14 cellular contexts compared by ENCODE assay signal in genomic region chr12:8658361-8658760, GRCh38. TPM values are rescaled to one million over a fixed set of nuclear protein-coding genes. Genes with fewer than 3 reads are reported as not detected.
DNase-seq lines count a peak whose midpoint lies in the region; ATAC-seq and TF ChIP-seq lines count a peak whose summit lies in the region.
"Had no signal": no experiment of that assay in that cellular context is flagged by ENCODE, and none has a peak within 500 bp of the region (broad histone marks: within the 10 kb centered on the region; RNA-seq: fewer than 3 reads in every experiment).

No MANE protein-coding gene starts in this region.

- no peaks in the 10 kb centered on the region for H3K9me3 ChIP-seq in mammary epithelial cell (replicated peaks; ENCODE audit: insufficient read depth, low read length)
- H3K9me3 ChIP-seq in vagina: no peaks in the 10 kb centered on the region
- H3K9me3 ChIP-seq in gastroesophageal sphincter: no peaks in the 10 kb centered on the region
- H3K9me3 ChIP-seq: right atrium auricular region had no signal

- no peak overlapping the region for H3K4me2 ChIP-seq in mammary epithelial cell (ENCODE audit: insufficient read depth, low read depth, low read length)

- no peaks in the 10 kb centered on the region for H4K20me1 ChIP-seq in mammary epithelial cell (ENCODE audit: insufficient read depth, low read length)

- no peaks in the 10 kb centered on the region for H3K36me3 Mint-ChIP-seq in MCF 10A (ENCODE audit: insufficient read depth, unreplicated experiment)

- TF ChIP-seq POLR2A in vagina (IDR thresholded peaks at IDR 0.05): no peak
- TF ChIP-seq POLR2A in gastroesophageal sphincter (IDR thresholded peaks at IDR 0.05): no peak

- H2AFZ ChIP-seq in mammary epithelial cell (ENCODE audit: low read depth, low read length): peak overlapping the region; percentile 85

- no peak for TF ChIP-seq CTCF in mammary epithelial cell (conservative IDR thresholded peaks at IDR 0.05 in 1 of 2, IDR thresholded peaks at IDR 0.05 in 1 of 2; ENCODE audit: extremely low read depth in 1 of 2, insufficient read depth in 1 of 2, low read depth in 1 of 2, low read length in 2 of 2)
- TF ChIP-seq CTCF in MCF 10A (IDR thresholded peaks at IDR 0.05; ENCODE audit: unreplicated experiment): no peak
- no peak for TF ChIP-seq CTCF in vagina (IDR thresholded peaks at IDR 0.05)
- TF ChIP-seq CTCF in gastroesophageal sphincter (IDR thresholded peaks at IDR 0.05): no peak

- WGBS in mammary epithelial cell (ENCODE audit: low coverage, missing lambda C conversion rate): 0% methylated on average over 1 of the region's 1 CpG
- 33% methylated on average over 1 of the region's 1 CpG; no CpG with 5 or more reads in 1 of the 2 donors for WGBS in gastroesophageal sphincter (ENCODE audit: low coverage in 1 of 2), 2 donors

- intact Hi-C loops in mammary epithelial cell (cut with micrococcal nuclease): loop anchor here (1.0 kb wide), 2 partner anchors 20 to 202 kb away; no protein-coding TSS in a partner anchor
- intact Hi-C loops in MCF 10A (cut with micrococcal nuclease): no loop called here
- intact Hi-C loops in vagina (cut with DNase I): no loop called here

- H3K27ac ChIP-seq in mammary epithelial cell (ENCODE audit: insufficient read depth, low read depth, low read length) (peak overlapping the region; percentile 77), vagina (peak overlapping the region; percentile 18), gastroesophageal sphincter (no peak overlapping the region)
- H3K27ac ChIP-seq: 22Rv1, right atrium auricular region had no signal

- H3K36me3 ChIP-seq in mammary epithelial cell (ENCODE audit: insufficient read depth, low read length) (no peaks in the 10 kb centered on the region), vagina (no peaks in the 10 kb centered on the region), gastroesophageal sphincter (no peaks in the 10 kb centered on the region)
- H3K36me3 ChIP-seq: right atrium auricular region had no signal

- BruUV-seq in mammary epithelial cell (replicated peaks; lab: Mats Ljungman, UMichigan) (no TSS peak), MCF 10A (replicated peaks; lab: Mats Ljungman, UMichigan) (no TSS peak)

- POLR2A ChIA-PET in MCF 10A (lab: Yijun Ruan, JAX): interaction anchor here (1.4 kb wide), 1 partner anchor 291 kb away, joined by 3 read pairs; the partner anchor contains the start of gene M6PR

- H3K4me1 ChIP-seq in mammary epithelial cell (ENCODE audit: insufficient read depth, low read length) (peaks cover 22% of the 10 kb centered on the region), vagina (peaks cover 15% of the 10 kb centered on the region), gastroesophageal sphincter (no peaks in the 10 kb centered on the region)
- H3K4me1 ChIP-seq: right atrium auricular region had no signal

- DNase-seq in mammary epithelial cell: peak; percentile 76
- DNase-seq in MCF 10A (ENCODE audit: unreplicated experiment): no peak
- peak; percentile 52 for DNase-seq in amniotic epithelial cell (ENCODE audit: low read depth)
- peak; percentile 14 for DNase-seq in iris pigment epithelial cell (ENCODE audit: low read depth)
- DNase-seq in vagina (ENCODE audit: extremely low spot score in 2 of 2): no peak
- DNase-seq in stimulated activated CD8-positive, alpha-beta memory T cell treated with anti-CD3 and anti-CD28 coated beads, Interleukin-4, amount 100 ng/mL, for 48 hours: no peak
- no peak for DNase-seq in activated T-cell treated with anti-CD3 and anti-CD28 coated beads, Interleukin-2, amount 50 U/mL, for 1 hour
- DNase-seq: activated CD8-positive, alpha-beta memory T cell treated with anti-CD3 and anti-CD28 coated beads, Interleukin-2, amount 50 U/mL, for 48 hours; effector CD4-positive, alpha-beta T cell; NCI-H2171 treated with DMSO at 0.1 percent for 48 hours; RPMI8226 had no signal

- H3K79me2 ChIP-seq in mammary epithelial cell (ENCODE audit: insufficient read depth, low read length): no peaks in the 10 kb centered on the region

- ATAC-seq in gastroesophageal sphincter: no peak

- no peaks in the 10 kb centered on the region for H3K27me3 Mint-ChIP-seq in MCF 10A (ENCODE audit: insufficient read depth, unreplicated experiment)

- H3K9ac ChIP-seq in mammary epithelial cell (ENCODE audit: insufficient read depth, low read length): no peak overlapping the region

- dilution Hi-C loops in mammary epithelial cell (cut with HindIII; ENCODE audit: low sequenced_read_pairs): no loop called here

- no peak overlapping the region for H3K27ac Mint-ChIP-seq in MCF 10A (ENCODE audit: low read depth, unreplicated experiment)

- H3K4me3 ChIP-seq in mammary epithelial cell (replicated peaks in 1 of 3; ENCODE audit: insufficient read depth in 1 of 3, low read depth in 2 of 3, low read length in 3 of 3) (no peak overlapping the region), vagina (no peak overlapping the region), gastroesophageal sphincter (no peak overlapping the region)
- H3K4me3 ChIP-seq: right atrium auricular region had no signal

- H3K4me1 Mint-ChIP-seq in MCF 10A (ENCODE audit: insufficient read depth, unreplicated experiment): no peaks in the 10 kb centered on the region

- H3K27me3 ChIP-seq in mammary epithelial cell (ENCODE audit: insufficient read depth, low read length): no peaks in the 10 kb centered on the region
- H3K27me3 ChIP-seq in vagina: no peaks in the 10 kb centered on the region
- H3K27me3 ChIP-seq in gastroesophageal sphincter: no peaks in the 10 kb centered on the region
- H3K27me3 ChIP-seq: right atrium auricular region had no signal

- CTCF ChIA-PET in mammary epithelial cell (lab: Charles Lee; ENCODE audit: low non-redundant PET) (interaction anchor here (0.7 kb wide), 3 partner anchors 232 to 391 kb away, joined by 11 to 32 read pairs (median 15); no protein-coding TSS in a partner anchor), MCF 10A (lab: Yijun Ruan, JAX) (interaction anchor here (0.7 to 5.1 kb wide), 21 partner anchors 8 to 661 kb away, joined by 3 to 70 read pairs (median 6); no protein-coding TSS in a partner anchor)

- no peak for TF ChIP-seq EP300 in gastroesophageal sphincter (IDR thresholded peaks at IDR 0.05)

- H3K4me3 Mint-ChIP-seq in MCF 10A (ENCODE audit: unreplicated experiment): no peak overlapping the region

- in situ Hi-C loops in mammary epithelial cell (cut with MboI; ENCODE audit: low sequenced_read_pairs in 2 of 2): loop anchor here (10.0 to 25.0 kb wide), 2 partner anchors 204 to 386 kb away; no protein-coding TSS in a partner anchor

- H3K9me3 Mint-ChIP-seq in MCF 10A (ENCODE audit: unreplicated experiment): no peaks in the 10 kb centered on the region

RNA-seq across cellular contexts. Expression of gene MFAP5, which starts 4.3 kb away (rescaled TPM):
- total RNA-seq in mammary epithelial cell: 1 to 10 TPM; 2.4 to 7.5 TPM
- 17.7 TPM for polyA plus RNA-seq in mammary epithelial cell
- polyA minus RNA-seq in mammary epithelial cell: 31.9 TPM
- total RNA-seq in MCF 10A (2022): 0.64 and 1.6 TPM in 2 replicates
- 159 TPM for total RNA-seq in vagina
- total RNA-seq in gastroesophageal sphincter: 100 to 1,000 TPM in 3 of 4 donors, 10 to 100 TPM in 1; 49.3 to 205 (median 137) TPM

RNA-seq across cellular contexts. Expression of gene RIMKLB, which starts 39.4 kb away (rescaled TPM):
- total RNA-seq in mammary epithelial cell (10 to 100 TPM; 27.2 to 30.2 TPM), MCF 10A (2022) (32.7 and 34.4 TPM in 2 replicates), vagina (44.7 TPM), gastroesophageal sphincter (10 to 100 TPM; 36.5 to 49.7 (median 43.5) TPM)
- 12.9 TPM for polyA plus RNA-seq in mammary epithelial cell
- 34.4 TPM for polyA minus RNA-seq in mammary epithelial cell

RNA-seq across cellular contexts. Expression of gene AICDA, which starts 45.7 kb away (rescaled TPM):
- not detected for total RNA-seq in mammary epithelial cell
- polyA plus RNA-seq in mammary epithelial cell: not detected
- not detected for polyA minus RNA-seq in mammary epithelial cell
- not detected in 2 replicates for total RNA-seq in MCF 10A (2022)
- not detected for total RNA-seq in vagina
- not detected for total RNA-seq in gastroesophageal sphincter

Comparison
In these comparisons a context has a peak if more than half of its experiments do, and no peak if none do; other contexts are left out.
1. DNase-seq: peak in mammary epithelial cell (single experiment), amniotic epithelial cell (single experiment) and iris pigment epithelial cell (single experiment); none in MCF 10A (single experiment), vagina (0 of 2), stimulated activated CD8-positive, alpha-beta memory T cell treated with anti-CD3 and anti-CD28 coated beads, Interleukin-4, amount 100 ng/mL, for 48 hours (single experiment) and activated T-cell treated with anti-CD3 and anti-CD28 coated beads, Interleukin-2, amount 50 U/mL, for 1 hour (single experiment).
2. H3K27ac ChIP-seq: peak in mammary epithelial cell (single experiment) and vagina (single experiment); none in gastroesophageal sphincter (0 of 4).
3. RNA of gene MFAP5, which starts 4.3 kb away (total RNA-seq): 49.3 to 205 TPM in gastroesophageal sphincter and 159 TPM in vagina (single experiment); 2.4 to 7.5 TPM in mammary epithelial cell and 0.64 to 1.6 TPM in MCF 10A; every median in the first group is over 4 times any median in the second.